In genomic region chr13:113981201-113981605, GRCh38 we compare ENCODE assay signal across 9 cellular contexts. TPM values are rescaled to one million over a fixed set of nuclear protein-coding genes. Genes with fewer than 3 reads are reported as not detected.
DNase-seq lines count a peak whose midpoint lies in the region; ATAC-seq and TF ChIP-seq lines count a peak whose summit lies in the region.
"Had no signal": no experiment of that assay in that cellular context is flagged by ENCODE, and none has a peak within 500 bp of the region (broad histone marks: within the 10 kb centered on the region; RNA-seq: fewer than 3 reads in every experiment).

No MANE protein-coding gene starts in this region.

- no peak for TF ChIP-seq CTCF in thoracic aorta (IDR thresholded peaks at IDR 0.05)

- no peaks in the 10 kb centered on the region for H3K27me3 ChIP-seq in thoracic aorta (replicated peaks; ENCODE audit: insufficient read depth)

- H3K27ac ChIP-seq in thoracic aorta: no peak overlapping the region

- H3K4me1 ChIP-seq in thoracic aorta (ENCODE audit: control insufficient read depth in 1 of 2, low read depth in 2 of 2): peaks cover 13 to 20% of the 10 kb centered on the region in 2 donors

- ATAC-seq in left ventricle myocardium superior (peak; percentile 89), thoracic aorta (ENCODE audit: insufficient number of reproducible peaks, low FRiP score, low read depth) (no peak), GM19324 (IDR thresholded peaks at IDR 0.05; ENCODE audit: low FRiP score, unreplicated experiment) (no peak), GM18519 (IDR thresholded peaks at IDR 0.05; ENCODE audit: low FRiP score, unreplicated experiment) (no peak)
- ATAC-seq: activated CD8-positive, alpha-beta T cell treated with anti-CD3 and anti-CD28 coated beads for 36 hours had no signal

- DNase-seq in LoVo (ENCODE audit: low spot score) (peak; percentile 97), NCI-H774 (lab: John Stamatoyannopoulos, UW) (peak; percentile 100), left ventricle myocardium superior (peak; percentile 64), thoracic aorta (ENCODE audit: low spot score) (peak; percentile 1), CD1c-positive myeloid dendritic cell (ENCODE audit: extremely low spot score) (no peak)
- DNase-seq: activated CD8-positive, alpha-beta T cell treated with anti-CD3 and anti-CD28 coated beads for 36 hours; effector memory CD4-positive, alpha-beta T cell had no signal

- intact Hi-C loops in left ventricle myocardium superior (cut with micrococcal nuclease): no loop called here

- no peaks in the 10 kb centered on the region for H3K9me3 ChIP-seq in thoracic aorta

- H3K36me3 ChIP-seq in thoracic aorta: peaks cover 28% of the 10 kb centered on the region

- H3K4me3 ChIP-seq in thoracic aorta: no peak overlapping the region

RNA-seq across cellular contexts. Expression of gene C13orf46, which starts 7.3 kb away (rescaled TPM):
- 0.37 TPM for total RNA-seq in left ventricle myocardium superior
- total RNA-seq in thoracic aorta: 1 to 10 TPM; 1.1 TPM
